Comparison of ENCODE assay signal across 15 cellular contexts in the genomic region with DNA sequence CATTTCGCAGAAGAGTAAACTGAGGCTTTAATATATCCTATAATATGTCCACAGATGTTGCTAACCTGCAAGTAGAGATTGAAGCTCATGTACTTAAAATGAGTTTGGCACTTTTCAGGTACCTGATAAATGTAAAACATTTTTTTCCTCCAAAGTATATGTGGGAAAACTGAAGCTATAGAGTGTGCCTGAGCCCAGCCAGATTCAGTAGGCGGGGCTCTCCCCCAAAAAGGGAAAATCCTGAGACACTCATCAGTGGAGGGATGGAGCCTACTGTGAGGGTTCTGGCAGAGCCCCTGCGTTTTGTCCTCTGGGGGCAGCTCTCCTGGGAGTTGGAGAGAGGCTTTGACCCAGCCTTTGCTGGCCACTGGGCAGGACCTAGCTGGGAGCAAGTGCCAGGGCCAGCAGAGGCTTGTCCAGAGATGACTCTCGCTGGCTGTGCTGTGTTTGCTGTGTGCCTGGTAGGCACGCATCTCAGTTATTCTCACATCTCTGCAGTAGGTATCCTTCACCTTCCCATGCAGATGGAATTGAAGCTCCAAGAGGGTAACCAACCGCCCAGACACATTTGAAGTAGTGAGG.
A peak's percentile ranks its signal among the peaks of the same experiment; 100 is the strongest.
DNase-seq lines count a peak whose midpoint lies in the region; ATAC-seq and TF ChIP-seq lines count a peak whose summit lies in the region.
"Had no signal": no experiment of that assay in that cellular context is flagged by ENCODE, and none has a peak within 500 bp of the region (broad histone marks: within the 10 kb centered on the region; RNA-seq: fewer than 3 reads in every experiment).

No MANE protein-coding gene starts in this region.

- no peaks in the 10 kb centered on the region for H3K27me3 Mint-ChIP-seq in endodermal cell (ENCODE audit: insufficient read depth)

- H3K36me3 ChIP-seq in H7 (replicated peaks; ENCODE audit: control insufficient read depth, insufficient read depth, low read length) (no peaks in the 10 kb centered on the region), endodermal cell (ENCODE audit: control insufficient read depth, insufficient read depth, low read length) (no peaks in the 10 kb centered on the region)
- H3K36me3 ChIP-seq: BLaER1 had no signal

- no peaks in the 10 kb centered on the region for H3K4me1 ChIP-seq in endodermal cell (ENCODE audit: control insufficient read depth, insufficient read depth, low read length)

- H3K9ac ChIP-seq in endodermal cell (ENCODE audit: extremely low read depth, low read length, poor library complexity, severe bottlenecking), result no peak overlapping the region
- H3K9ac ChIP-seq: BLaER1 had no signal

- no peak for ATAC-seq in GM18870 (IDR thresholded peaks at IDR 0.05; ENCODE audit: unreplicated experiment)

- no peak overlapping the region for H3K27ac ChIP-seq in RWPE1
- no peak overlapping the region for H3K27ac ChIP-seq in endodermal cell (ENCODE audit: low read depth, low read length)
- H3K27ac ChIP-seq: BLaER1 had no signal

- H3K27me3 ChIP-seq in H7 (ENCODE audit: control insufficient read depth, insufficient read depth, low read length) (no peaks in the 10 kb centered on the region), endodermal cell (ENCODE audit: control insufficient read depth, insufficient read depth, low read length, poor library complexity, severe bottlenecking) (no peaks in the 10 kb centered on the region)
- H3K27me3 ChIP-seq: BLaER1 had no signal

- no peaks in the 10 kb centered on the region for H3K9me3 ChIP-seq in endodermal cell (ENCODE audit: control insufficient read depth, low read length)
- H3K9me3 ChIP-seq: BLaER1, Caco-2 had no signal

- H3K36me3 Mint-ChIP-seq in endodermal cell (ENCODE audit: low read depth), result no peaks in the 10 kb centered on the region
- H3K36me3 Mint-ChIP-seq: CD8-positive, alpha-beta memory T cell had no signal

- H3K4me3 ChIP-seq in H7 (ENCODE audit: insufficient read depth, low read depth, low read length) (no peak overlapping the region), endodermal cell (ENCODE audit: low read length) (no peak overlapping the region)
- H3K4me3 ChIP-seq: BLaER1 had no signal

- H3K9me3 Mint-ChIP-seq in endodermal cell, result no peaks in the 10 kb centered on the region
- H3K9me3 Mint-ChIP-seq: CD8-positive, alpha-beta memory T cell had no signal

- 82 to 90% methylated on average over 4 to 6 of the region's 6 CpGs for WGBS in endodermal cell (ENCODE audit: insufficient coverage in 1 of 2, insufficient read length in 1 of 2), 2 experiments

- no peak for TF ChIP-seq CTCF in RWPE1 (conservative IDR thresholded peaks at IDR 0.05; ENCODE audit: low read depth)
- peak; percentile 28 for TF ChIP-seq CTCF in endodermal cell (conservative IDR thresholded peaks at IDR 0.05)

- DNase-seq in H7, result peak; percentile 50
- DNase-seq in RWPE1 (ENCODE audit: low spot score), result peak; percentile 24
- no peak for DNase-seq in endodermal cell
- DNase-seq in mesenteric fat pad (ENCODE audit: low spot score), result peak; percentile 64
- DNase-seq in HCEC 1CT, result no peak
- DNase-seq in SIG-M5 (lab: John Stamatoyannopoulos, UW), result no peak
- no peak for DNase-seq in NCI-H2029 treated with DMSO at 0.1 percent for 48 hours (lab: John Stamatoyannopoulos, UW)
- DNase-seq: 8988T; AML-193; Caco-2; CD8-positive, alpha-beta memory T cell; DND-41; GDM1 had no signal

- POLR2A ChIA-PET in RWPE1 (lab: Yijun Ruan, JAX; ENCODE audit: low non-redundant PET), result no interaction called here

- no peak overlapping the region for H3K4me3 Mint-ChIP-seq in endodermal cell
- H3K4me3 Mint-ChIP-seq: CD8-positive, alpha-beta memory T cell had no signal

- peaks cover 19% of the 10 kb centered on the region for H3K4me1 Mint-ChIP-seq in endodermal cell

- CTCF ChIA-PET in RWPE1 (lab: Yijun Ruan, JAX), result interaction anchor here (0.6 kb wide), 1 partner anchor 247 kb away, joined by 5 read pairs; no protein-coding TSS in a partner anchor

- H3K27ac Mint-ChIP-seq in endodermal cell, result no peak overlapping the region

Comparison
In these comparisons a context has a peak if more than half of its experiments do, and no peak if none do; other contexts are left out.
1. DNase-seq: peak in H7 (single experiment), RWPE1 (single experiment) and mesenteric fat pad (single experiment); none in endodermal cell (single experiment), HCEC 1CT (single experiment), SIG-M5 (single experiment) and NCI-H2029 treated with DMSO at 0.1 percent for 48 hours (single experiment).